In the genomic region with DNA sequence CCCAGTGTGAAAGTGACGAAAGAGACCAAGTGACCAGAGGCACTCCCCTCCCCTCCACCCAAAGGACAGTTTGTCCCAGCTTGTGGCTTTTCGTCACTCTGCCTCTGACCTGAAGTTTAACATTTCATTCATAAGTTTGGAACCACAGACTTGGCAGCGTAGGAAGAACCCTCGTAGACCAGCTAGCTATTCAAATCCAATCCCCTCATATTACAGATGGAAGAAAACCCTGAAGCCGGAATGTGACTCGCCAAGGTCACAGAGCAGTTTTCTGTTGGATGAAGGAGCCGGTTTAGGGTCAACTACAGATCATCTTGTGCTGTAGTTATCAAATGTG, we compare ENCODE assay signal across 10 cellular contexts. TPM values are rescaled to one million over a fixed set of nuclear protein-coding genes. Genes with fewer than 3 reads are reported as not detected.
A peak's percentile ranks its signal among the peaks of the same experiment; 100 is the strongest.
DNase-seq lines count a peak whose midpoint lies in the region; ATAC-seq and TF ChIP-seq lines count a peak whose summit lies in the region.
"Had no signal": no experiment of that assay in that cellular context is flagged by ENCODE, and none has a peak within 500 bp of the region (broad histone marks: within the 10 kb centered on the region; RNA-seq: fewer than 3 reads in every experiment).

No MANE protein-coding gene starts in this region.

- H2AFZ ChIP-seq in trophoblast cell (ENCODE audit: insufficient read depth, low read length, poor library complexity) = no peak overlapping the region

- H3K4me3 ChIP-seq in BLaER1 treated with 17β-estradiol and CSF1 and Interleukin-3, amounts not matched to agents 10 nM and 100 nM = no peak overlapping the region
- H3K4me3 ChIP-seq in ascending aorta = no peak overlapping the region
- no peak overlapping the region for H3K4me3 ChIP-seq in trophoblast cell (ENCODE audit: low read depth, low read length)

- peak overlapping the region; percentile 39 for H4K8ac ChIP-seq in trophoblast cell (ENCODE audit: low read depth, low read length)

- H3K4me1 ChIP-seq in BLaER1 treated with 17β-estradiol and CSF1 and Interleukin-3, amounts not matched to agents 10 nM and 100 nM = peaks cover 40 to 77% (median 64%) of the 10 kb centered on the region in 10 experiments
- H3K4me1 ChIP-seq in ascending aorta (peaks cover 4 to 32% of the 10 kb centered on the region in 2 donors), trophoblast cell (ENCODE audit: control insufficient read depth in 1 of 2, insufficient read depth in 2 of 2, low read length in 2 of 2) (peaks cover 29 to 31% of the 10 kb centered on the region in 2 experiments)

- no peaks in the 10 kb centered on the region for H3K36me3 ChIP-seq in BLaER1 treated with 17β-estradiol and CSF1 and Interleukin-3, amounts not matched to agents 10 nM and 100 nM
- H3K36me3 ChIP-seq in ascending aorta = no peaks in the 10 kb centered on the region
- no peaks in the 10 kb centered on the region for H3K36me3 ChIP-seq in trophoblast cell (ENCODE audit: control insufficient read depth in 1 of 2, insufficient read depth in 2 of 2, low read length in 2 of 2)

- no peaks in the 10 kb centered on the region for H3K27me3 ChIP-seq in BLaER1 treated with 17β-estradiol and CSF1 and Interleukin-3, amounts not matched to agents 10 nM and 100 nM
- no peaks in the 10 kb centered on the region for H3K27me3 ChIP-seq in ascending aorta
- no peaks in the 10 kb centered on the region for H3K27me3 ChIP-seq in trophoblast cell (ENCODE audit: insufficient read depth, low read length)

- H3K79me1 ChIP-seq in trophoblast cell (ENCODE audit: low read length) = peaks cover 26% of the 10 kb centered on the region

- H3K14ac ChIP-seq in trophoblast cell (ENCODE audit: low read length) = peak overlapping the region; percentile 39

- WGBS in trophoblast cell (ENCODE audit: extremely low coverage, insufficient coverage, insufficient read length) = no CpG with 5 or more reads among the region's 7 CpGs

- H3K4me2 ChIP-seq in BLaER1 treated with 17β-estradiol and CSF1 and Interleukin-3, amounts not matched to agents 10 nM and 100 nM = peak overlapping the region; percentile 9 to 96 (median 46); a peak in 18 of 22 replicates
- no peak overlapping the region for H3K4me2 ChIP-seq in trophoblast cell (ENCODE audit: low read length)

- no peak overlapping the region for H4K12ac ChIP-seq in trophoblast cell (ENCODE audit: low read depth, low read length)

- peak overlapping the region; percentile 85 for H2AK5ac ChIP-seq in trophoblast cell (ENCODE audit: low read length)

- intact Hi-C loops in ascending aorta (cut with DNase I) = loop anchor here (2.0 kb wide), 1 partner anchor 16 kb away; no protein-coding TSS in a partner anchor
- intact Hi-C loops in Right ventricle myocardium superior (cut with DNase I) = loop anchor here (2.0 kb wide), 1 partner anchor 18 kb away; no protein-coding TSS in a partner anchor

- H3K18ac ChIP-seq in trophoblast cell (ENCODE audit: low read length) = peak overlapping the region; percentile 51

- no peak for TF ChIP-seq CTCF in ascending aorta (IDR thresholded peaks at IDR 0.05)

- no peak overlapping the region for H3K9ac ChIP-seq in BLaER1 treated with 17β-estradiol and CSF1 and Interleukin-3, amounts not matched to agents 10 nM and 100 nM
- H3K9ac ChIP-seq in trophoblast cell (ENCODE audit: low read length) = no peak overlapping the region

- H2BK5ac ChIP-seq in trophoblast cell (ENCODE audit: low read depth, low read length, poor library complexity) = peak overlapping the region; percentile 88

- peaks cover 7% of the 10 kb centered on the region for H3K79me2 ChIP-seq in trophoblast cell (ENCODE audit: control insufficient read depth, insufficient read depth, low read length, poor library complexity)

- DNase-seq in ascending aorta (ENCODE audit: low spot score in 2 of 2) (peak in 1 of 2 donors; percentile 90), Right ventricle myocardium superior (peak; percentile 62), trophoblast cell (no peak), NCI-H2227 treated with DMSO at 0.1 percent for 48 hours (lab: John Stamatoyannopoulos, UW) (no peak), NOMO-1 treated with dmso at 0.1 percent for 144 hours (lab: John Stamatoyannopoulos, UW; ENCODE audit: unreplicated experiment) (no peak), SK-N-DZ (ENCODE audit: low spot score) (no peak), medulla oblongata (ENCODE audit: extremely low spot score) (no peak)
- DNase-seq: GDM1, T-helper 1 cell had no signal

- ATAC-seq in Right ventricle myocardium superior (ENCODE audit: poor library complexity) = peak; percentile 51

- peak overlapping the region; percentile 92 for H4K91ac ChIP-seq in trophoblast cell (ENCODE audit: low read depth, low read length)

- H2BK120ac ChIP-seq in trophoblast cell (ENCODE audit: insufficient read depth, low read length, poor library complexity) = peak overlapping the region; percentile 73

- no peak overlapping the region for H3K23ac ChIP-seq in trophoblast cell (ENCODE audit: low read length)

- H3K4ac ChIP-seq in trophoblast cell (ENCODE audit: low read depth, low read length) = no peak overlapping the region

- H4K20me1 ChIP-seq in BLaER1 treated with 17β-estradiol and CSF1 and Interleukin-3, amounts not matched to agents 10 nM and 100 nM = peaks cover 0 to 7% (median 0%) of the 10 kb centered on the region in 11 experiments; a peak in 5 of 22 replicates

- peak overlapping the region; percentile 94 for H2BK12ac ChIP-seq in trophoblast cell (ENCODE audit: low read length)

- peak overlapping the region in 1 of 11 experiments; percentile 8; a peak in 1 of 22 replicates for H3K27ac ChIP-seq in BLaER1 treated with 17β-estradiol and CSF1 and Interleukin-3, amounts not matched to agents 10 nM and 100 nM
- H3K27ac ChIP-seq in ascending aorta (peak overlapping the region; percentile 72 to 88), trophoblast cell (ENCODE audit: low read depth, low read length) (peak overlapping the region; percentile 78)

- H3K9me3 ChIP-seq in BLaER1 treated with 17β-estradiol and CSF1 and Interleukin-3, amounts not matched to agents 10 nM and 100 nM (replicated peaks in 1 of 11) = no peaks in the 10 kb centered on the region
- H3K9me3 ChIP-seq in ascending aorta (no peaks in the 10 kb centered on the region), trophoblast cell (ENCODE audit: insufficient read depth, low read depth, low read length) (no peaks in the 10 kb centered on the region)

RNA-seq across cellular contexts. Expression of gene SYS1, which starts 3.9 kb away (rescaled TPM):
- 27.4 TPM for total RNA-seq in ascending aorta
- total RNA-seq in Right ventricle myocardium superior = 25.3 TPM
- polyA plus RNA-seq in trophoblast cell (2013) = 14.7 and 15.0 TPM in 2 replicates
- polyA plus RNA-seq in SK-N-DZ (2014; cell fraction: cytosol; rRNA removed) = 16.3 and 41.5 TPM in 2 replicates
- polyA plus RNA-seq in SK-N-DZ (2014; cell fraction: nucleus; rRNA removed) = 7.9 and 12.1 TPM in 2 replicates

RNA-seq across cellular contexts. Expression of gene SDC4, which starts 10.8 kb away (rescaled TPM):
- total RNA-seq in ascending aorta (63.8 TPM), Right ventricle myocardium superior (80.7 TPM)
- 89.9 and 90.3 TPM in 2 replicates for polyA plus RNA-seq in trophoblast cell (2013)
- 1.7 and 2.4 TPM in 2 replicates for polyA plus RNA-seq in SK-N-DZ (2014; cell fraction: cytosol; rRNA removed)
- 0.69 and 0.95 TPM in 2 replicates for polyA plus RNA-seq in SK-N-DZ (2014; cell fraction: nucleus; rRNA removed)

RNA-seq across cellular contexts. Expression of gene TP53TG5, which starts 19.1 kb away (rescaled TPM):
- not detected for total RNA-seq in ascending aorta
- 1.2 TPM for total RNA-seq in Right ventricle myocardium superior
- not detected in 2 replicates for polyA plus RNA-seq in trophoblast cell (2013)
- polyA plus RNA-seq in SK-N-DZ (2014; cell fraction: cytosol; rRNA removed) = not detected in 2 replicates
- not detected in 2 replicates for polyA plus RNA-seq in SK-N-DZ (2014; cell fraction: nucleus; rRNA removed)

RNA-seq across cellular contexts. Expression of gene DBNDD2, which starts 49.1 kb away (rescaled TPM):
- total RNA-seq in ascending aorta (100 TPM), Right ventricle myocardium superior (350 TPM)
- polyA plus RNA-seq in trophoblast cell (2013) = 10.9 and 13.1 TPM in 2 replicates
- polyA plus RNA-seq in SK-N-DZ (2014; cell fraction: cytosol; rRNA removed) = 39.2 and 41.8 TPM in 2 replicates
- polyA plus RNA-seq in SK-N-DZ (2014; cell fraction: nucleus; rRNA removed) = 41.2 and 51.5 TPM in 2 replicates

RNA-seq across cellular contexts. Expression of gene MATN4, which starts 50.9 kb away (rescaled TPM):
- 0.21 TPM for total RNA-seq in ascending aorta
- not detected for total RNA-seq in Right ventricle myocardium superior
- polyA plus RNA-seq in trophoblast cell (2013) = 0.10 and 0.12 TPM in 2 replicates
- polyA plus RNA-seq in SK-N-DZ (2014; cell fraction: cytosol; rRNA removed) = 0.10 TPM in 1 of 2 replicates, not detected in the other
- not detected in 2 replicates for polyA plus RNA-seq in SK-N-DZ (2014; cell fraction: nucleus; rRNA removed)
